Comparison of ENCODE assay signal across 1 cellular context in genomic region chr1:28329395-28330153, GRCh38.
TF ChIP-seq lines count a peak whose summit lies in the region.

No MANE protein-coding gene starts in this region.

TF ChIP-seq in IMR-90, 13 proteins besides CTCF, POLR2A, EP300 and RAD21:
- TF ChIP-seq CEBPB (IDR thresholded peaks at IDR 0.05; ENCODE audit: low read depth, low read length), result no peak
TF ChIP-seq in IMR-90: peak in this region for 0.
